ENCODE assay signal across 19 cellular contexts in the genomic region with DNA sequence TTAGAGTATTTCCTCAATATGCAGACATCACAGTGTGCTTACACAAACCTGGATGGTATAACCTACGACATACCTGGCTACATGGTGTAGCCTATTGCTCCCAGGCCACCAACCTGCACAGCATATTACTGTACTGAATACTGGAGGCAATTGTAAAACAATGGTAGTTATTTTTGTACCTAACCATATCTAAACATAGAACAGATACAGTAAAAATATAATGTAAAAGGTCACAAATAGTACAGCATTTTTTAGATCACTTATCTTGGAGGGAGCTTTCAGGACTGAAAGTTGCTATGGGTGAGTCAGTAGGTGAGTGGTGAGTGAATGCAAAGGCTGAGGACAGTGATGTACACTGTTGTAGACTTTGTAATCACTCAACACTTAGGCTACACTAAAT.
DNase-seq lines count a peak whose midpoint lies in the region; ATAC-seq lines count a peak whose summit lies in the region.
"Had no signal": no experiment of that assay in that cellular context is flagged by ENCODE, and none has a peak within 500 bp of the region (broad histone marks: within the 10 kb centered on the region; RNA-seq: fewer than 3 reads in every experiment).

No MANE protein-coding gene starts in this region.

- H3K4me3 Mint-ChIP-seq in activated T-cell treated with anti-CD3 and anti-CD28 coated beads, Interleukin-2, amount 50 U/mL, for 24 hours = no peak overlapping the region
- no peak overlapping the region for H3K4me3 Mint-ChIP-seq in activated CD4-positive, alpha-beta T cell treated with anti-CD3 and anti-CD28 coated beads, Interleukin-2, amount 10 ng/mL, durations not matched to agents 7 days and 5 days
- H3K4me3 Mint-ChIP-seq: activated CD4-positive, alpha-beta memory T cell treated with anti-CD3 and anti-CD28 coated beads, Interleukin-2, amount 10 ng/mL, durations not matched to agents 7 days and 5 days; activated naive CD4-positive, alpha-beta T cell treated with anti-CD3 and anti-CD28 coated beads for 36 hours had no signal

- POLR2A ChIA-PET in activated CD4-positive, alpha-beta T cell treated with anti-CD3 and anti-CD28 coated beads, Interleukin-2, amount 10 ng/mL, durations not matched to agents 7 days and 5 days (lab: Charles Lee) = no interaction called here

- CTCF ChIA-PET in activated CD4-positive, alpha-beta T cell treated with anti-CD3 and anti-CD28 coated beads, Interleukin-2, amount 10 ng/mL, durations not matched to agents 7 days and 5 days (lab: Charles Lee) = no interaction called here

- no peaks in the 10 kb centered on the region for H3K9me3 Mint-ChIP-seq in activated T-cell treated with anti-CD3 and anti-CD28 coated beads, Interleukin-2, amount 50 U/mL, for 24 hours
- no peaks in the 10 kb centered on the region for H3K9me3 Mint-ChIP-seq in activated CD4-positive, alpha-beta T cell treated with anti-CD3 and anti-CD28 coated beads, Interleukin-2, amount 10 ng/mL, durations not matched to agents 7 days and 5 days
- H3K9me3 Mint-ChIP-seq: activated CD4-positive, alpha-beta memory T cell treated with anti-CD3 and anti-CD28 coated beads, Interleukin-2, amount 10 ng/mL, durations not matched to agents 7 days and 5 days; activated naive CD4-positive, alpha-beta T cell treated with anti-CD3 and anti-CD28 coated beads for 36 hours had no signal

- no peaks in the 10 kb centered on the region for H3K27me3 Mint-ChIP-seq in activated T-cell treated with anti-CD3 and anti-CD28 coated beads, Interleukin-2, amount 50 U/mL, for 24 hours
- no peaks in the 10 kb centered on the region for H3K27me3 Mint-ChIP-seq in activated CD4-positive, alpha-beta T cell treated with anti-CD3 and anti-CD28 coated beads, Interleukin-2, amount 10 ng/mL, durations not matched to agents 7 days and 5 days
- H3K27me3 Mint-ChIP-seq: activated CD4-positive, alpha-beta memory T cell treated with anti-CD3 and anti-CD28 coated beads, Interleukin-2, amount 10 ng/mL, durations not matched to agents 7 days and 5 days had no signal

- H3K27ac Mint-ChIP-seq in activated T-cell treated with anti-CD3 and anti-CD28 coated beads, Interleukin-2, amount 50 U/mL, for 24 hours = no peak overlapping the region
- H3K27ac Mint-ChIP-seq in activated CD4-positive, alpha-beta T cell treated with anti-CD3 and anti-CD28 coated beads, Interleukin-2, amount 10 ng/mL, durations not matched to agents 7 days and 5 days = no peak overlapping the region
- H3K27ac Mint-ChIP-seq: activated CD4-positive, alpha-beta memory T cell treated with anti-CD3 and anti-CD28 coated beads, Interleukin-2, amount 10 ng/mL, durations not matched to agents 7 days and 5 days; activated naive CD4-positive, alpha-beta T cell treated with anti-CD3 and anti-CD28 coated beads for 36 hours had no signal

- H3K36me3 Mint-ChIP-seq in activated T-cell treated with anti-CD3 and anti-CD28 coated beads, Interleukin-2, amount 50 U/mL, for 24 hours (ENCODE audit: low read depth) = no peaks in the 10 kb centered on the region
- no peaks in the 10 kb centered on the region for H3K36me3 Mint-ChIP-seq in activated CD4-positive, alpha-beta T cell treated with anti-CD3 and anti-CD28 coated beads, Interleukin-2, amount 10 ng/mL, durations not matched to agents 7 days and 5 days (ENCODE audit: low read depth)

- no peaks in the 10 kb centered on the region for H3K4me1 Mint-ChIP-seq in activated T-cell treated with anti-CD3 and anti-CD28 coated beads, Interleukin-2, amount 50 U/mL, for 24 hours (ENCODE audit: low read depth)
- H3K4me1 Mint-ChIP-seq in activated CD4-positive, alpha-beta T cell treated with anti-CD3 and anti-CD28 coated beads, Interleukin-2, amount 10 ng/mL, durations not matched to agents 7 days and 5 days = no peaks in the 10 kb centered on the region
- H3K4me1 Mint-ChIP-seq: activated CD4-positive, alpha-beta memory T cell treated with anti-CD3 and anti-CD28 coated beads, Interleukin-2, amount 10 ng/mL, durations not matched to agents 7 days and 5 days had no signal

- ATAC-seq in GM18499 (IDR thresholded peaks at IDR 0.05; ENCODE audit: insufficient read depth, unreplicated experiment) = peak; percentile 87
- peak; percentile 77 for ATAC-seq in GM21381 (IDR thresholded peaks at IDR 0.05; ENCODE audit: unreplicated experiment)
- ATAC-seq in HG02885 (IDR thresholded peaks at IDR 0.05; ENCODE audit: poor library complexity, unreplicated experiment) = peak; percentile 92
- ATAC-seq in HG03565 (IDR thresholded peaks at IDR 0.05; ENCODE audit: unreplicated experiment) = peak; percentile 80

- DNase-seq in activated T-cell treated with anti-CD3 and anti-CD28 coated beads, Interleukin-2, amount 50 U/mL, for 24 hours = no peak
- no peak for DNase-seq in activated CD4-positive, alpha-beta T cell treated with anti-CD3 and anti-CD28 coated beads, Interleukin-2, amount 10 ng/mL, durations not matched to agents 7 days and 5 days
- DNase-seq in AML-193 (lab: John Stamatoyannopoulos, UW) = no peak
- DNase-seq in foreskin melanocyte = no peak
- DNase-seq: ACHN; activated CD4-positive, alpha-beta memory T cell treated with anti-CD3 and anti-CD28 coated beads, Interleukin-2, amount 10 ng/mL, durations not matched to agents 7 days and 5 days; activated naive CD4-positive, alpha-beta T cell treated with anti-CD3 and anti-CD28 coated beads for 36 hours; Caco-2; KBM-7; kidney glomerular epithelial cell; NCI-H146; NCI-H526; stimulated activated CD8-positive, alpha-beta memory T cell treated with anti-CD3 and anti-CD28 coated beads, Interleukin-4, amount 100 ng/mL, for 48 hours; T-helper 9 cell; upper lobe of left lung had no signal
